In the genomic region with DNA sequence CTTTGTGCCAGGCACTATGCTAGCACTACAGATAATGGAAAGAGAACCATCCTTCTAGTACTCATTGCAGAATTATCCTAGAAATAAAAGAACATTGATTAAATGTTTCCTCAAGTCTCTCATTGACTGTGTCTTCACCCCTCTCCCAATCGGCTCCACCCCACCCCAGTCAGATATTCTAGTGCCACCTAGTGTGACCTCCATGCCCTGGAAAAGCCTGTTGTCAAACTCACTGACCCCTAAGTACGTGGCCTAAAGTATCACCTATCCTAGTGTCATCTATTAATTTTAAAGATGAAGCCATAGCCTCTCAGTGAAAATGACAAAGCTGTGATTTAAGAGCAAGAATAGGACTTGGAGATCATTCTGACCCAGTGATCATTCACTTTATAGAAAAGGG, we compare ENCODE assay signal across 28 cellular contexts. TPM values are rescaled to one million over a fixed set of nuclear protein-coding genes. Genes with fewer than 3 reads are reported as not detected.
"Had no signal": no experiment of that assay in that cellular context is flagged by ENCODE, and none has a peak within 500 bp of the region (broad histone marks: within the 10 kb centered on the region; RNA-seq: fewer than 3 reads in every experiment).

No MANE protein-coding gene starts in this region.

- H3K27ac Mint-ChIP-seq: activated naive CD4-positive, alpha-beta T cell treated with anti-CD3 and anti-CD28 coated beads for 36 hours; activated naive CD8-positive, alpha-beta T cell treated with anti-CD3 and anti-CD28 coated beads for 36 hours; naive thymus-derived CD4-positive, alpha-beta T cell; T-helper 2 cell treated with Interferon-gamma antibody and Interleukin-4, amounts not matched to agents 5 μg/mL and 100 μg/mL, for 36 hours had no signal

- ATAC-seq: body of pancreas; gastrocnemius medialis; left ventricle myocardium superior; naive thymus-derived CD4-positive, alpha-beta T cell; pancreas had no signal

- H3K36me3 ChIP-seq: adrenal gland, colonic mucosa, gastrocnemius medialis, pancreas, prostate gland, tibial nerve had no signal

- H3K4me1 ChIP-seq: adrenal gland, body of pancreas, colonic mucosa, pancreas, prostate gland, tibial nerve had no signal

- H3K4me3 Mint-ChIP-seq: activated naive CD4-positive, alpha-beta T cell treated with anti-CD3 and anti-CD28 coated beads for 36 hours; activated naive CD8-positive, alpha-beta T cell treated with anti-CD3 and anti-CD28 coated beads for 36 hours; naive thymus-derived CD4-positive, alpha-beta T cell; T-helper 2 cell treated with Interferon-gamma antibody and Interleukin-4, amounts not matched to agents 5 μg/mL and 100 μg/mL, for 36 hours had no signal

- H3K4me3 ChIP-seq: adrenal gland, body of pancreas, colonic mucosa, gastrocnemius medialis, pancreas, prostate gland, tibial nerve had no signal

- H3K27me3 ChIP-seq: adrenal gland, body of pancreas, colonic mucosa, gastrocnemius medialis, pancreas, tibial nerve had no signal

- H3K36me3 Mint-ChIP-seq: activated naive CD8-positive, alpha-beta T cell treated with anti-CD3 and anti-CD28 coated beads for 36 hours had no signal

- H3K9me3 ChIP-seq: adrenal gland, body of pancreas, colonic mucosa, gastrocnemius medialis, pancreas, prostate gland, tibial nerve had no signal

- DNase-seq: activated CD4-positive, alpha-beta T cell treated with anti-CD3 and anti-CD28 coated beads for 4 hours; activated CD4-positive, alpha-beta T cell treated with anti-CD3 and anti-CD28 coated beads, Interleukin-2, amount 50 U/mL, for 4 hours; activated CD8-positive, alpha-beta memory T cell treated with anti-CD3 and anti-CD28 coated beads for 24 hours; activated effector memory CD4-positive, alpha-beta T cell treated with Interleukin-2 at 50 U/mL for 16 hours; activated naive CD4-positive, alpha-beta T cell treated with anti-CD3 and anti-CD28 coated beads for 36 hours; activated naive CD8-positive, alpha-beta T cell treated with anti-CD3 and anti-CD28 coated beads for 36 hours; adrenal gland; aorta; body of pancreas; cerebellar nuclear complex; colonic mucosa; effector CD8-positive, alpha-beta T cell; gastrocnemius medialis; glutamatergic neuron; islet precursor cell; left ventricle myocardium superior; mammary epithelial cell; midbrain; naive thymus-derived CD4-positive, alpha-beta T cell; nucleus accumbens; pancreas; stimulated activated CD4-positive, alpha-beta T cell treated with anti-CD3 and anti-CD28 coated beads, Interleukin-15, amount 100 ng/mL, for 24 hours; stimulated activated naive CD4-positive, alpha-beta T cell treated with Interleukin-2 at 50 U/mL for 16 hours had no signal

- H3K9me3 Mint-ChIP-seq: activated naive CD4-positive, alpha-beta T cell treated with anti-CD3 and anti-CD28 coated beads for 36 hours; activated naive CD8-positive, alpha-beta T cell treated with anti-CD3 and anti-CD28 coated beads for 36 hours; T-helper 2 cell treated with Interferon-gamma antibody and Interleukin-4, amounts not matched to agents 5 μg/mL and 100 μg/mL, for 36 hours had no signal

- H3K27me3 Mint-ChIP-seq: activated naive CD8-positive, alpha-beta T cell treated with anti-CD3 and anti-CD28 coated beads for 36 hours had no signal

- H3K4me1 Mint-ChIP-seq: activated naive CD8-positive, alpha-beta T cell treated with anti-CD3 and anti-CD28 coated beads for 36 hours had no signal

- H3K27ac ChIP-seq: adrenal gland, body of pancreas, colonic mucosa, gastrocnemius medialis, pancreas, prostate gland, tibial nerve had no signal

RNA-seq across cellular contexts. Expression of a gene that starts 26.3 kb away (rescaled TPM):
- total RNA-seq: activated naive CD4-positive, alpha-beta T cell treated with anti-CD3 and anti-CD28 coated beads for 36 hours; activated naive CD8-positive, alpha-beta T cell treated with anti-CD3 and anti-CD28 coated beads for 36 hours; body of pancreas; dermis microvascular lymphatic vessel endothelial cell; epithelial cell of proximal tubule; left ventricle myocardium superior; mammary epithelial cell; naive thymus-derived CD4-positive, alpha-beta T cell; pancreas had no signal
- polyA plus RNA-seq: mammary epithelial cell; naive thymus-derived CD4-positive, alpha-beta T cell had no signal
